In genomic region chr5:81195334-81195929, GRCh38 we compare ENCODE assay signal across 1 cellular context.
TF ChIP-seq lines count a peak whose summit lies in the region.

No MANE protein-coding gene starts in this region.

TF ChIP-seq in SK-N-SH, 30 proteins besides CTCF, POLR2A, EP300 and RAD21 (continued from another document):
- no peak for TF ChIP-seq USF2 (IDR thresholded peaks at IDR 0.05; ENCODE audit: borderline replicate concordance, low read depth, low read length)
